11 cellular contexts compared by ENCODE assay signal in genomic region chr6:99348220-99348822, GRCh38. TPM values are rescaled to one million over a fixed set of nuclear protein-coding genes. Genes with fewer than 3 reads are reported as not detected.
DNase-seq lines count a peak whose midpoint lies in the region; ATAC-seq and TF ChIP-seq lines count a peak whose summit lies in the region.
"Had no signal": no experiment of that assay in that cellular context is flagged by ENCODE, and none has a peak within 500 bp of the region (broad histone marks: within the 10 kb centered on the region; RNA-seq: fewer than 3 reads in every experiment).

No MANE protein-coding gene starts in this region.

- peak overlapping the region; percentile 70 to 87 for H3K27ac ChIP-seq in tibial artery

- H3K4me3 Mint-ChIP-seq in activated CD8-positive, alpha-beta memory T cell treated with anti-CD3 and anti-CD28 coated beads, Interleukin-2, amount 10 ng/mL, durations not matched to agents 7 days and 5 days, result peak overlapping the region; percentile 38
- peak overlapping the region; percentile 81 for H3K4me3 Mint-ChIP-seq in WTC11
- H3K4me3 Mint-ChIP-seq: CD4-positive, alpha-beta T cell had no signal

- DNase-seq in activated CD8-positive, alpha-beta memory T cell treated with anti-CD3 and anti-CD28 coated beads, Interleukin-2, amount 10 ng/mL, durations not matched to agents 7 days and 5 days, result no peak
- no peak for DNase-seq in activated CD8-positive, alpha-beta memory T cell treated with anti-CD3 and anti-CD28 coated beads for 24 hours
- no peak for DNase-seq in WTC11 (ENCODE audit: low spot score)
- DNase-seq in tibial artery, result no peak
- DNase-seq in ecto neural progenitor cell (ENCODE audit: low spot score), result no peak
- DNase-seq in NCI-H2029 treated with DMSO at 0.1 percent for 48 hours (lab: John Stamatoyannopoulos, UW), result no peak
- DNase-seq: CD4-positive, alpha-beta T cell; stimulated activated CD4-positive, alpha-beta T cell treated with anti-CD3 and anti-CD28 coated beads, Interleukin-15, amount 100 ng/mL, for 24 hours had no signal

- H3K4me1 ChIP-seq in tibial artery, result peaks cover 0 to 25% (median 14%) of the 10 kb centered on the region in 4 donors

- H3K27me3 Mint-ChIP-seq in activated CD8-positive, alpha-beta memory T cell treated with anti-CD3 and anti-CD28 coated beads, Interleukin-2, amount 10 ng/mL, durations not matched to agents 7 days and 5 days, result peaks cover 80% of the 10 kb centered on the region
- H3K27me3 Mint-ChIP-seq in WTC11 (ENCODE audit: low read depth), result peaks cover 10% of the 10 kb centered on the region

- intact Hi-C loops in tibial artery (cut with DNase I; ENCODE audit: low total_unique reads), result no loop called here

- H3K9me3 ChIP-seq in iPS-18c (ENCODE audit: control insufficient read depth, insufficient read depth, low read length) (no peaks in the 10 kb centered on the region), tibial artery (no peaks in the 10 kb centered on the region)
- H3K9me3 ChIP-seq: upper lobe of left lung had no signal

- H3K4me3 ChIP-seq in iPS-18c (ENCODE audit: insufficient read depth, low read depth, low read length) (peak overlapping the region; percentile 80; the same call in 1 of the 2 replicates), tibial artery (peak overlapping the region; percentile 62 to 87)

- no peaks in the 10 kb centered on the region for H3K36me3 ChIP-seq in tibial artery
- H3K36me3 ChIP-seq: upper lobe of left lung had no signal

- H3K27ac Mint-ChIP-seq in activated CD8-positive, alpha-beta memory T cell treated with anti-CD3 and anti-CD28 coated beads, Interleukin-2, amount 10 ng/mL, durations not matched to agents 7 days and 5 days, result no peak overlapping the region
- peak overlapping the region; percentile 64 for H3K27ac Mint-ChIP-seq in WTC11
- H3K27ac Mint-ChIP-seq: CD4-positive, alpha-beta T cell had no signal

- ATAC-seq in activated CD8-positive, alpha-beta memory T cell treated with anti-CD3 and anti-CD28 coated beads, Interleukin-2, amount 10 ng/mL, durations not matched to agents 7 days and 5 days, result no peak
- ATAC-seq in WTC11 (no peak), GM21526 (IDR thresholded peaks at IDR 0.05; ENCODE audit: low FRiP score, unreplicated experiment) (no peak)

- no peak for TF ChIP-seq CTCF in WTC11 (IDR thresholded peaks at IDR 0.05)
- no peak for TF ChIP-seq CTCF in tibial artery (IDR thresholded peaks at IDR 0.05)

- no peaks in the 10 kb centered on the region for H3K36me3 Mint-ChIP-seq in activated CD8-positive, alpha-beta memory T cell treated with anti-CD3 and anti-CD28 coated beads, Interleukin-2, amount 10 ng/mL, durations not matched to agents 7 days and 5 days
- H3K36me3 Mint-ChIP-seq in WTC11, result no peaks in the 10 kb centered on the region

- POLR2A ChIA-PET in WTC11 (lab: Charles Lee), result interaction anchor here (1.3 to 3.1 kb wide), 3 partner anchors 18 to 220 kb away, joined by 5 to 17 read pairs (median 7); partner anchors contain the start of genes CCNC and COQ3

- H3K9me3 Mint-ChIP-seq in activated CD8-positive, alpha-beta memory T cell treated with anti-CD3 and anti-CD28 coated beads, Interleukin-2, amount 10 ng/mL, durations not matched to agents 7 days and 5 days (ENCODE audit: low read depth), result no peaks in the 10 kb centered on the region
- no peaks in the 10 kb centered on the region for H3K9me3 Mint-ChIP-seq in WTC11
- H3K9me3 Mint-ChIP-seq: CD4-positive, alpha-beta T cell had no signal

- peaks cover 9% of the 10 kb centered on the region for H3K4me1 Mint-ChIP-seq in activated CD8-positive, alpha-beta memory T cell treated with anti-CD3 and anti-CD28 coated beads, Interleukin-2, amount 10 ng/mL, durations not matched to agents 7 days and 5 days
- H3K4me1 Mint-ChIP-seq in WTC11, result peaks cover 43% of the 10 kb centered on the region

- CTCF ChIA-PET in activated CD8-positive, alpha-beta memory T cell treated with anti-CD3 and anti-CD28 coated beads, Interleukin-2, amount 10 ng/mL, durations not matched to agents 7 days and 5 days (lab: Charles Lee), result interaction anchor here (0.6 to 0.9 kb wide), 2 partner anchors 16 to 77 kb away, joined by 3 to 4 read pairs; partner anchors contain the start of gene PNISR
- CTCF ChIA-PET in WTC11 (lab: Charles Lee), result interaction anchor here (1.1 to 1.6 kb wide), 5 partner anchors 14 to 77 kb away, joined by 3 to 5 read pairs (median 4); partner anchors contain the start of gene PNISR

- H3K27me3 ChIP-seq in tibial artery, result no peaks in the 10 kb centered on the region

TF ChIP-seq in WTC11, 78 proteins besides CTCF, POLR2A, EP300 and RAD21:
- no peak for TF ChIP-seq ZNF281 (CRISPR knock-in tag; IDR thresholded peaks at IDR 0.05)
- TF ChIP-seq SP1 (CRISPR knock-in tag; conservative IDR thresholded peaks at IDR 0.05), result no peak
- no peak for TF ChIP-seq ZNF219 (CRISPR knock-in tag; IDR thresholded peaks at IDR 0.05; ENCODE audit: borderline replicate concordance)
- no peak for TF ChIP-seq PRRX2 (CRISPR knock-in tag; IDR thresholded peaks at IDR 0.05)
- no peak for TF ChIP-seq ZNF232 (CRISPR knock-in tag; IDR thresholded peaks at IDR 0.05)
- no peak for TF ChIP-seq RELA (CRISPR knock-in tag; IDR thresholded peaks at IDR 0.05; ENCODE audit: borderline replicate concordance)
- no peak for TF ChIP-seq E2F4 (CRISPR knock-in tag; IDR thresholded peaks at IDR 0.05; ENCODE audit: borderline replicate concordance, low read depth)
- TF ChIP-seq CBFB (CRISPR knock-in tag; IDR thresholded peaks at IDR 0.05; ENCODE audit: low read depth), result no peak
- TF ChIP-seq, protein P1, sequence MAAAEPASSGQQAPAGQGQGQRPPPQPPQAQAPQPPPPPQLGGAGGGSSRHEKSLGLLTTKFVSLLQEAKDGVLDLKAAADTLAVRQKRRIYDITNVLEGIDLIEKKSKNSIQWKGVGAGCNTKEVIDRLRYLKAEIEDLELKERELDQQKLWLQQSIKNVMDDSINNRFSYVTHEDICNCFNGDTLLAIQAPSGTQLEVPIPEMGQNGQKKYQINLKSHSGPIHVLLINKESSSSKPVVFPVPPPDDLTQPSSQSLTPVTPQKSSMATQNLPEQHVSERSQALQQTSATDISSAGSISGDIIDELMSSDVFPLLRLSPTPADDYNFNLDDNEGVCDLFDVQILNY (CRISPR knock-in tag; IDR thresholded peaks at IDR 0.05), result no peak
- TF ChIP-seq, protein P2, sequence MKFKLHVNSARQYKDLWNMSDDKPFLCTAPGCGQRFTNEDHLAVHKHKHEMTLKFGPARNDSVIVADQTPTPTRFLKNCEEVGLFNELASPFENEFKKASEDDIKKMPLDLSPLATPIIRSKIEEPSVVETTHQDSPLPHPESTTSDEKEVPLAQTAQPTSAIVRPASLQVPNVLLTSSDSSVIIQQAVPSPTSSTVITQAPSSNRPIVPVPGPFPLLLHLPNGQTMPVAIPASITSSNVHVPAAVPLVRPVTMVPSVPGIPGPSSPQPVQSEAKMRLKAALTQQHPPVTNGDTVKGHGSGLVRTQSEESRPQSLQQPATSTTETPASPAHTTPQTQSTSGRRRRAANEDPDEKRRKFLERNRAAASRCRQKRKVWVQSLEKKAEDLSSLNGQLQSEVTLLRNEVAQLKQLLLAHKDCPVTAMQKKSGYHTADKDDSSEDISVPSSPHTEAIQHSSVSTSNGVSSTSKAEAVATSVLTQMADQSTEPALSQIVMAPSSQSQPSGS (CRISPR knock-in tag; IDR thresholded peaks at IDR 0.05; ENCODE audit: borderline replicate concordance, low read depth), result no peak

RNA-seq across cellular contexts. Expression of gene FAXC, which starts 1.2 kb away (rescaled TPM):
- total RNA-seq in activated CD8-positive, alpha-beta memory T cell treated with anti-CD3 and anti-CD28 coated beads, Interleukin-2, amount 10 ng/mL, durations not matched to agents 7 days and 5 days, result under 1 TPM in 1 of 2 experiments, not detected in 1; 0.30 TPM
- total RNA-seq in WTC11 (2021), result 10.2 to 12.9 TPM (median 11.1 TPM) in 3 replicates
- total RNA-seq: CD4-positive, alpha-beta T cell had no signal

RNA-seq across cellular contexts. Expression of gene COQ3, which starts 45.7 kb away (rescaled TPM):
- 10 to 100 TPM; 10.6 to 12.2 TPM for total RNA-seq in activated CD8-positive, alpha-beta memory T cell treated with anti-CD3 and anti-CD28 coated beads, Interleukin-2, amount 10 ng/mL, durations not matched to agents 7 days and 5 days
- 13.9 to 16.0 TPM (median 14.1 TPM) in 3 replicates for total RNA-seq in WTC11 (2021)
